18 cellular contexts compared by ENCODE assay signal in the genomic region with DNA sequence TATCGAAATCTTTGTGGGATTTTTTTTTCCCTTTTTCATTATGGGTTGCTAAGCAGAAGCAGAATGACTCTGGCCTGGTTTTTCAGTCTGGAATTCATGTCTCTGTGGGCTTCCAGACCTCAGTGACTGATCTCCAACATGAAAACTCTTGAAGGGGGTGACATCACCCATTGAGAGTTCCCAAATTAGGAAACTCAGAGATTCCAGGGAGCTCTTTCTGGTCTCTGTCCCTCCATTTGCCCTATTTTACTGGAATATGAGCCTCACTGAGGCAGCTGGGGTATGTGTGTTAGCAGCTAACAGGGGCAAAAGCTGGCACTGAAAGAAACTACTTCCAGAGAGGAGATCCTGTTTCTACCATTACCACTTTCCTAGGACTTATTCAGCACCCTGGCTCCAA.
DNase-seq lines count a peak whose midpoint lies in the region; FAIRE-seq and TF ChIP-seq lines count a peak whose summit lies in the region.
"Had no signal": no experiment of that assay in that cellular context is flagged by ENCODE, and none has a peak within 500 bp of the region (broad histone marks: within the 10 kb centered on the region; RNA-seq: fewer than 3 reads in every experiment).

No MANE protein-coding gene starts in this region.

- H4K20me1 ChIP-seq in GM23248 (ENCODE audit: insufficient read depth), result no peaks in the 10 kb centered on the region
- H4K20me1 ChIP-seq in H1 (replicated peaks in 1 of 2; ENCODE audit: control insufficient read depth in 1 of 2, insufficient read depth in 2 of 2, low read length in 2 of 2), result no peaks in the 10 kb centered on the region
- H4K20me1 ChIP-seq: BLaER1 treated with 17β-estradiol and CSF1 and Interleukin-3, amounts not matched to agents 10 nM and 100 nM had no signal

- H4K91ac ChIP-seq in H1 (replicated peaks; ENCODE audit: insufficient read length, low read length), result no peak overlapping the region

- no peak overlapping the region for H2BK12ac ChIP-seq in H1 (ENCODE audit: low read depth, low read length)

- H2AK5ac ChIP-seq in H1 (ENCODE audit: low read depth, low read length), result no peak overlapping the region

- H3K27ac ChIP-seq in GM23248, result no peak overlapping the region
- no peak overlapping the region for H3K27ac ChIP-seq in H1 (ENCODE audit: low read depth, low read length)
- H3K27ac ChIP-seq: A549; BLaER1 treated with 17β-estradiol and CSF1 and Interleukin-3, amounts not matched to agents 10 nM and 100 nM; KMS-11 had no signal

- H2AFZ ChIP-seq in GM23248 (no peak overlapping the region), H1 (ENCODE audit: low read length) (peak overlapping the region; percentile 50; the same call in 1 of the 2 replicates)

- H2BK20ac ChIP-seq in H1 (ENCODE audit: low read length), result no peak overlapping the region

- TF ChIP-seq RAD21 in H1 (IDR thresholded peaks at IDR 0.05 in 1 of 2, conservative IDR thresholded peaks at IDR 0.05 in 1 of 2; ENCODE audit: low read depth in 2 of 2, low read length in 2 of 2), result no peak

- DNase-seq in GM23248, result peak; percentile 10
- DNase-seq in H1 (ENCODE audit: low read depth in 1 of 2, low spot score in 2 of 2), result no peak
- peak; percentile 12 for DNase-seq in myocyte (ENCODE audit: low read depth)
- peak; percentile 20 for DNase-seq in stromal cell of bone marrow (ENCODE audit: low read depth)
- DNase-seq in NK-92 (lab: John Stamatoyannopoulos, UW; ENCODE audit: unreplicated experiment), result no peak
- no peak for DNase-seq in NCI-H526 (lab: John Stamatoyannopoulos, UW)
- DNase-seq in NCI-H1436 treated with DMSO at 0.1 percent for 48 hours (lab: John Stamatoyannopoulos, UW), result no peak
- DNase-seq in COLO668 (lab: John Stamatoyannopoulos, UW; ENCODE audit: unreplicated experiment), result no peak
- DNase-seq: Calu3; CD4-positive, CD25-positive, alpha-beta regulatory T cell; DMS 273 treated with DMSO at 0.1 percent for 48 hours; GOT3 had no signal

- H3K27me3 ChIP-seq in GM23248 (replicated peaks; ENCODE audit: insufficient read depth) (no peaks in the 10 kb centered on the region; the same call in 1 of the 2 replicates), H1 (replicated peaks in 1 of 4; ENCODE audit: control insufficient read depth in 3 of 4, extremely low read depth in 1 of 4, insufficient read depth in 3 of 4, low read length in 3 of 4) (no peaks in the 10 kb centered on the region)
- H3K27me3 ChIP-seq: BLaER1 treated with 17β-estradiol and CSF1 and Interleukin-3, amounts not matched to agents 10 nM and 100 nM had no signal

- H3K4me3 ChIP-seq in GM23248 (no peak overlapping the region), H1 (ENCODE audit: extremely low read depth in 1 of 4, insufficient read depth in 2 of 4, low read depth in 3 of 4, low read length in 4 of 4) (no peak overlapping the region)
- H3K4me3 ChIP-seq: A549; BLaER1 treated with 17β-estradiol and CSF1 and Interleukin-3, amounts not matched to agents 10 nM and 100 nM; HAP-1 had no signal

- no peak overlapping the region for H3K4me2 ChIP-seq in GM23248 (ENCODE audit: unreplicated experiment)
- H3K4me2 ChIP-seq in H1 (ENCODE audit: insufficient read depth in 1 of 2, low read depth in 2 of 2, low read length in 2 of 2), result no peak overlapping the region
- H3K4me2 ChIP-seq: A549; BLaER1 treated with 17β-estradiol and CSF1 and Interleukin-3, amounts not matched to agents 10 nM and 100 nM; KMS-11 had no signal

- H3K9ac ChIP-seq in GM23248, result no peak overlapping the region
- no peak overlapping the region for H3K9ac ChIP-seq in H1 (replicated peaks in 1 of 4; ENCODE audit: extremely low read depth in 1 of 4, low read depth in 3 of 4, low read length in 3 of 4)
- H3K9ac ChIP-seq: BLaER1 treated with 17β-estradiol and CSF1 and Interleukin-3, amounts not matched to agents 10 nM and 100 nM; KMS-11 had no signal

- no peak for TF ChIP-seq POLR2A in H1 (IDR thresholded peaks at IDR 0.05; ENCODE audit: control extremely low read depth in 1 of 2, low read depth in 2 of 2, low read length in 2 of 2)

- no peaks in the 10 kb centered on the region for H3K79me1 ChIP-seq in H1 (ENCODE audit: low read depth, low read length)

- H3K4me1 ChIP-seq in GM23248 (ENCODE audit: insufficient read depth), result no peaks in the 10 kb centered on the region
- H3K4me1 ChIP-seq in H1 (replicated peaks in 1 of 4; ENCODE audit: control insufficient read depth in 3 of 4, insufficient read depth in 4 of 4, low read length in 3 of 4), result no peaks in the 10 kb centered on the region
- H3K4me1 ChIP-seq: A549, HAP-1 had no signal

- no peak for TF ChIP-seq EP300 in H1 (IDR thresholded peaks at IDR 0.05; ENCODE audit: borderline replicate concordance in 1 of 2, low read depth in 2 of 2, low read length in 2 of 2)

- no peak overlapping the region for H3K18ac ChIP-seq in H1 (ENCODE audit: extremely low read depth, low read length)

- CTCF ChIA-PET in H1 (lab: Charles Lee; ENCODE audit: partially characterized antibody), result no interaction called here

- H3K14ac ChIP-seq in H1 (ENCODE audit: insufficient read length), result no peak overlapping the region

- no peak for FAIRE-seq in H1 (lab: Jason Lieb, UNC)
- FAIRE-seq: A549, HepG2, HTR-8/SVneo had no signal

- POLR2A ChIA-PET in H1 (lab: Charles Lee; ENCODE audit: partially characterized antibody), result no interaction called here

- H3K36me3 ChIP-seq in GM23248 (ENCODE audit: low read depth), result no peaks in the 10 kb centered on the region
- no peaks in the 10 kb centered on the region for H3K36me3 ChIP-seq in H1 (ENCODE audit: control insufficient read depth in 2 of 4, insufficient read depth in 4 of 4, low read length in 3 of 4)
- H3K36me3 ChIP-seq: BLaER1 treated with 17β-estradiol and CSF1 and Interleukin-3, amounts not matched to agents 10 nM and 100 nM; HAP-1 had no signal

- H3K4ac ChIP-seq in H1 (replicated peaks; ENCODE audit: insufficient read length, low read depth, low read length), result no peak overlapping the region

- TF ChIP-seq CTCF in H1 (IDR thresholded peaks at IDR 0.05; ENCODE audit: control extremely low read depth in 1 of 3, insufficient read depth in 1 of 3, low read depth in 1 of 3, low read length in 3 of 3), result no peak

- in situ Hi-C loops in GM23248 (cut with MboI), result no loop called here

- no peaks in the 10 kb centered on the region for H3K23me2 ChIP-seq in H1 (ENCODE audit: low read depth, low read length)

- 4 to 6% methylated on average over 1 of the region's 1 CpG for WGBS in GM23248 (ENCODE audit: low coverage in 1 of 2, low lambda C conversion rate in 2 of 2, missing lambda C conversion rate in 2 of 2), 2 experiments
- WGBS in H1 (ENCODE audit: extremely low coverage in 1 of 2, insufficient coverage in 1 of 2, insufficient read length in 1 of 2, insufficient replicate concordance in 2 of 2, low coverage in 1 of 2, low lambda C conversion rate in 2 of 2, missing lambda C conversion rate in 1 of 2), 2 experiments, result 87% methylated on average over 1 of the region's 1 CpG; no CpG with 5 or more reads in 1 of the 2 experiments

- no peaks in the 10 kb centered on the region for H3F3A ChIP-seq in GM23248 (ENCODE audit: insufficient read depth)

- H3K9me3 ChIP-seq in GM23248 (ENCODE audit: low read depth), result no peaks in the 10 kb centered on the region
- H3K9me3 ChIP-seq in H1 (ENCODE audit: insufficient read depth in 2 of 2, low read depth in 1 of 2, low read length in 1 of 2), result no peaks in the 10 kb centered on the region
- H3K9me3 ChIP-seq: A549; BLaER1 treated with 17β-estradiol and CSF1 and Interleukin-3, amounts not matched to agents 10 nM and 100 nM; HAP-1 had no signal

- no peak overlapping the region for H2BK5ac ChIP-seq in H1 (ENCODE audit: low read depth, low read length)

- H3K9me2 ChIP-seq in GM23248 (ENCODE audit: insufficient read depth), result no peaks in the 10 kb centered on the region

- no peaks in the 10 kb centered on the region for H3K79me2 ChIP-seq in GM23248 (ENCODE audit: insufficient read depth)
- no peaks in the 10 kb centered on the region for H3K79me2 ChIP-seq in H1 (ENCODE audit: control insufficient read depth in 1 of 2, insufficient read depth in 2 of 2, low read length in 2 of 2)

- no peak overlapping the region for H4K5ac ChIP-seq in H1 (ENCODE audit: insufficient read length, low read depth, low read length)

- H3K23ac ChIP-seq in H1 (ENCODE audit: insufficient read length), result no peak overlapping the region

- H2BK15ac ChIP-seq in H1 (ENCODE audit: low read length), result no peak overlapping the region

- no peak overlapping the region for H2BK120ac ChIP-seq in H1 (replicated peaks; ENCODE audit: low read depth, low read length)

- H3K56ac ChIP-seq in H1 (replicated peaks; ENCODE audit: insufficient read length, low read depth, low read length), result no peak overlapping the region

- no peak overlapping the region for H4K8ac ChIP-seq in H1 (ENCODE audit: extremely low read depth, insufficient read depth, low read length)

TF ChIP-seq in H1, 55 proteins besides CTCF, POLR2A, EP300 and RAD21:
- TF ChIP-seq CHD2 (IDR thresholded peaks at IDR 0.05; ENCODE audit: low read length), result no peak
- TF ChIP-seq CEBPB (IDR thresholded peaks at IDR 0.05; ENCODE audit: low read depth, low read length), result no peak
- no peak for TF ChIP-seq CHD1 (IDR thresholded peaks at IDR 0.05; ENCODE audit: low read depth, low read length)
- no peak for TF ChIP-seq POLR2AphosphoS5 (IDR thresholded peaks at IDR 0.05; ENCODE audit: low read depth, low read length)

Comparison
In these comparisons a context has a peak if more than half of its experiments do, and no peak if none do; other contexts are left out.
1. DNase-seq: peak in GM23248 (single experiment), myocyte (single experiment) and stromal cell of bone marrow (single experiment); none in H1 (0 of 2), NK-92 (single experiment), NCI-H526 (0 of 2), NCI-H1436 treated with DMSO at 0.1 percent for 48 hours (single experiment) and COLO668 (single experiment).